24 cellular contexts compared by ENCODE assay signal in genomic region chr14:105368910-105369652, GRCh38. TPM values are rescaled to one million over a fixed set of nuclear protein-coding genes. Genes with fewer than 3 reads are reported as not detected.
"Had no signal": no experiment of that assay in that cellular context is flagged by ENCODE, and none has a peak within 500 bp of the region (broad histone marks: within the 10 kb centered on the region; RNA-seq: fewer than 3 reads in every experiment).

No MANE protein-coding gene starts in this region.

- H3K36me3 Mint-ChIP-seq: naive B cell; natural killer cell treated with Interleukin-12 subunit alpha and Interleukin-12 subunit beta and Interleukin-15 and Interleukin-18, amount 100 ng/mL, for 72 hours had no signal

- H3K27ac Mint-ChIP-seq: effector memory CD8-positive, alpha-beta T cell; mesothelial cell of epicardium; natural killer cell treated with Interleukin-12 subunit alpha and Interleukin-12 subunit beta and Interleukin-15 and Interleukin-18, amount 100 ng/mL, for 72 hours; stimulated activated naive B cell treated with anti-CD40 and anti-IgM and Interleukin-4, amounts not matched to agents 10 μg/mL and 1 μg/mL and 100 μg/mL, for 72 hours; stimulated activated naive CD8-positive, alpha-beta T cell treated with anti-CD3 and anti-CD28 coated beads, Interleukin-15, Interleukin-2, amounts not matched to agents 100 ng/mL and 50 ng/mL, for 24 hours; type B pancreatic cell had no signal

- DNase-seq: dermis blood vessel endothelial cell; effector memory CD8-positive, alpha-beta T cell; erythroblast; mesenchymal stem cell; mucosa of descending colon; naive B cell; sigmoid colon; spleen; stimulated activated CD4-positive, alpha-beta T cell treated with anti-CD3 and anti-CD28 coated beads, Interleukin-4, amount 100 ng/mL, for 4 hours; stimulated activated naive B cell treated with anti-CD40 and anti-IgM and Interleukin-4, amounts not matched to agents 10 μg/mL and 1 μg/mL and 100 μg/mL, for 72 hours; testis; tibial artery had no signal

- H3K4me1 Mint-ChIP-seq: mesothelial cell of epicardium, neural crest cell had no signal

- H3K4me3 Mint-ChIP-seq: central memory CD8-positive, alpha-beta T cell; effector memory CD8-positive, alpha-beta T cell; mesothelial cell of epicardium; naive B cell; natural killer cell treated with Interleukin-12 subunit alpha and Interleukin-12 subunit beta and Interleukin-15 and Interleukin-18, amount 100 ng/mL, for 72 hours; neural crest cell; stimulated activated naive B cell treated with anti-CD40 and anti-IgM and Interleukin-4, amounts not matched to agents 10 μg/mL and 1 μg/mL and 100 μg/mL, for 72 hours; stimulated activated naive CD8-positive, alpha-beta T cell treated with anti-CD3 and anti-CD28 coated beads, Interleukin-15, Interleukin-2, amounts not matched to agents 100 ng/mL and 50 ng/mL, for 24 hours; type B pancreatic cell had no signal

- H3K27me3 Mint-ChIP-seq: central memory CD8-positive, alpha-beta T cell; effector memory CD8-positive, alpha-beta T cell; naive B cell; natural killer cell treated with Interleukin-12 subunit alpha and Interleukin-12 subunit beta and Interleukin-15 and Interleukin-18, amount 100 ng/mL, for 72 hours; stimulated activated naive B cell treated with anti-CD40 and anti-IgM and Interleukin-4, amounts not matched to agents 10 μg/mL and 1 μg/mL and 100 μg/mL, for 72 hours; stimulated activated naive CD8-positive, alpha-beta T cell treated with anti-CD3 and anti-CD28 coated beads, Interleukin-15, Interleukin-2, amounts not matched to agents 100 ng/mL and 50 ng/mL, for 24 hours; type B pancreatic cell had no signal

- H3K27ac ChIP-seq: coronary artery, left lung, parathyroid adenoma, prostate gland, right atrium auricular region, sigmoid colon, spleen, testis, tibial artery had no signal

- H2AFZ ChIP-seq: parathyroid adenoma had no signal

- H3K9ac ChIP-seq: parathyroid adenoma had no signal

- H3K9me3 Mint-ChIP-seq: central memory CD8-positive, alpha-beta T cell; effector memory CD8-positive, alpha-beta T cell; naive B cell; natural killer cell treated with Interleukin-12 subunit alpha and Interleukin-12 subunit beta and Interleukin-15 and Interleukin-18, amount 100 ng/mL, for 72 hours; neural crest cell; stimulated activated naive B cell treated with anti-CD40 and anti-IgM and Interleukin-4, amounts not matched to agents 10 μg/mL and 1 μg/mL and 100 μg/mL, for 72 hours; stimulated activated naive CD8-positive, alpha-beta T cell treated with anti-CD3 and anti-CD28 coated beads, Interleukin-15, Interleukin-2, amounts not matched to agents 100 ng/mL and 50 ng/mL, for 24 hours; type B pancreatic cell had no signal

- ATAC-seq: effector memory CD8-positive, alpha-beta T cell; left lung; mucosa of descending colon; natural killer cell treated with Interleukin-12 subunit alpha and Interleukin-12 subunit beta and Interleukin-15 and Interleukin-18, amount 100 ng/mL, for 72 hours; stimulated activated naive B cell treated with anti-CD40 and anti-IgM and Interleukin-4, amounts not matched to agents 10 μg/mL and 1 μg/mL and 100 μg/mL, for 72 hours had no signal

- H3K4me1 ChIP-seq: left lung, parathyroid adenoma, prostate gland, testis had no signal

- H3K9me3 ChIP-seq: left lung, mucosa of descending colon, prostate gland, right atrium auricular region, sigmoid colon, spleen, testis, tibial artery had no signal

- H3K27me3 ChIP-seq: left lung, right atrium auricular region, sigmoid colon, spleen, testis, tibial artery had no signal

- H3K4me3 ChIP-seq: coronary artery, left lung, lung, mucosa of descending colon, prostate gland, right atrium auricular region, sigmoid colon, spleen, testis, tibial artery had no signal

RNA-seq across cellular contexts. Expression of gene TEX22, which starts 29.3 kb away (rescaled TPM):
- total RNA-seq: sigmoid colon had no signal
